ENCODE assay signal across 10 cellular contexts in the genomic region with DNA sequence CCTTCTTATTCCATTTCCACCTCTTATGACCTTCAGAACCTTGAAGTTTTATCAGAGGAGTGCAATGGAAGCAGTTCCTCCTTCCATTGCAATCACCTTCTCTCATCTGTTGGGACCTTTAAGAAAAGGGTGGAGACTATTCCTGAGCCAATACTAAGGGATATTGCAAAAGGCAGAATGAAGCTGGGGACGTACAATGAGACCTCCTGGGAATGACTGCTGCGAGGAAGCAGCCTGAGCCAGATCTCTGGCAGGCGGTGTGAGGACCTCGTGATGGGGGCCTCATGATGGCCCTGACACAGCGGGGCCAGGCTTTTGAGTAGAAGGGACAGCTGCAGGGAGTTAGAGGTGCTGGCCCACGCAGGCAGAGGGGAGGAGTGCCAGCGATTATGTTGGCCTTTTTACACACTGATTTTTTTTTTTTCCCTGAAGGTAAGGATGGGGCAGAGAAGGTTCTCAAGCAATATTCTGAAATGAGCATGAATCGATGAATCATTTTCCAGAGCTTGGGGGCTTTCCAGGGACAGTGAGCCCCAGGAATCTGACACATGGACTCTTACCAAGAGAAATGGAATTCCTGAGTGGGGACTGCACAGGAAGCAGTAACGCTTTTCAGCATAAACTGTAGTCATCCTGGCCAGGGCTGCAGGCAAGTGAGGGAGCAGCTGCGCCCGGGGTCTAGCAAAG. TPM values are rescaled to one million over a fixed set of nuclear protein-coding genes. Genes with fewer than 3 reads are reported as not detected.
DNase-seq lines count a peak whose midpoint lies in the region; ATAC-seq and TF ChIP-seq lines count a peak whose summit lies in the region.
"Had no signal": no experiment of that assay in that cellular context is flagged by ENCODE, and none has a peak within 500 bp of the region (broad histone marks: within the 10 kb centered on the region; RNA-seq: fewer than 3 reads in every experiment).

No MANE protein-coding gene starts in this region.

- peak overlapping the region; percentile 46 for H3K27ac Mint-ChIP-seq in type B pancreatic cell

- H3K4me3 Mint-ChIP-seq in type B pancreatic cell = peak overlapping the region; percentile 67

- intact Hi-C loops in left lung (cut with DNase I) = loop anchor here in 1 of 2 donors (5.0 kb wide), 1 partner anchor 74 kb away; no protein-coding TSS in a partner anchor

- peaks cover 43% of the 10 kb centered on the region for H3K4me1 Mint-ChIP-seq in type B pancreatic cell (ENCODE audit: unreplicated experiment)

- no peaks in the 10 kb centered on the region for H3K4me1 ChIP-seq in left lung

- H3K36me3 Mint-ChIP-seq in type B pancreatic cell = no peaks in the 10 kb centered on the region

- DNase-seq in NCI-H226 (peak; percentile 66), dedifferentiated amniotic fluid mesenchymal stem cell (ENCODE audit: extremely low spot score) (peak; percentile 87), left lung (no peak), type B pancreatic cell (ENCODE audit: extremely low spot score, unreplicated experiment) (no peak), 8988T (no peak), cortex of kidney (lab: John Stamatoyannopoulos, UW) (no peak)
- no peak for DNase-seq in stimulated activated CD4-positive, alpha-beta T cell treated with anti-CD3 and anti-CD28 coated beads, Interleukin-2, amount 100 ng/mL, for 24 hours
- DNase-seq: NCI-H524 had no signal

- no peaks in the 10 kb centered on the region for H3K9me3 ChIP-seq in left lung

- H3K27me3 ChIP-seq in left lung = no peaks in the 10 kb centered on the region

- ATAC-seq in left lung (peak; percentile 55), HG03097 (IDR thresholded peaks at IDR 0.05; ENCODE audit: low FRiP score, unreplicated experiment) (no peak)
- ATAC-seq: esophagus mucosa had no signal

- peaks cover 4% of the 10 kb centered on the region for H3K9me3 Mint-ChIP-seq in type B pancreatic cell

- H3K27me3 Mint-ChIP-seq in type B pancreatic cell = peaks cover 3% of the 10 kb centered on the region

- TF ChIP-seq CTCF in left lung (IDR thresholded peaks at IDR 0.05) = no peak
- no peak for TF ChIP-seq CTCF in type B pancreatic cell (conservative IDR thresholded peaks at IDR 0.05)

- H3K4me3 ChIP-seq in left lung = no peak overlapping the region

- no peaks in the 10 kb centered on the region for H3K36me3 ChIP-seq in left lung

- H3K27ac ChIP-seq in left lung = peak overlapping the region; percentile 2 to 23

RNA-seq across cellular contexts. Expression of gene LAPTM4A, which starts 40.0 kb away (rescaled TPM):
- total RNA-seq in left lung (100 to 1,000 TPM; 220 to 300 TPM), type B pancreatic cell (ENCODE audit: low replicate concordance) (196 and 229 TPM in 2 replicates)

Comparison
In these comparisons a context has a peak if more than half of its experiments do, and no peak if none do; other contexts are left out.
1. DNase-seq: peak in NCI-H226 (single experiment) and dedifferentiated amniotic fluid mesenchymal stem cell (single experiment); none in left lung (0 of 2), type B pancreatic cell (single experiment), stimulated activated CD4-positive, alpha-beta T cell treated with anti-CD3 and anti-CD28 coated beads, Interleukin-2, amount 100 ng/mL, for 24 hours (0 of 2), 8988T (single experiment) and cortex of kidney (single experiment).